ENCODE assay signal across 23 cellular contexts in the genomic region with DNA sequence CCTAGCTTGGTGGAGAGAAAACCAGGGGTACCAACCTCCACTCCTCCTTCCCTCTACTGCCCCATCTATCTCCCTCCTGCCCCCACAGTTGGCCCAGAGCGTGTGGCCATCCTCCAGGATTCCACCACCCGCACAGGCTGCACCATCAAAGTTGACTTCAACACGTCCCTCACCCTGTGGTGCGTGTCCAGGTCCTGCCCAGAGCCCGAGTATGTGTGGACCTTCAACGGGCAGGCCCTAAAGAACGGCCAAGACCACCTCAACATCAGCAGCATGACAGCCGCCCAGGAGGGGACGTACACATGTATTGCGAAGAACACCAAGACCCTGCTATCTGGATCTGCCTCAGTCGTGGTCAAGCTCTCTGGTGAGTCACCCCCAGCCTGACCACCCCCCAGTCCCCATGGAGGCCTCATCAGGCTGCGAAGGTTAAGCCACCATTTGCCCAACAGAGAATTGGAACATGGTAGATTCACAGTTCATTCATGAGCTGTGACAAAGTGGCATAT. TPM values are rescaled to one million over a fixed set of nuclear protein-coding genes. Genes with fewer than 3 reads are reported as not detected.
DNase-seq lines count a peak whose midpoint lies in the region; ATAC-seq, FAIRE-seq and TF ChIP-seq lines count a peak whose summit lies in the region.
"Had no signal": no experiment of that assay in that cellular context is flagged by ENCODE, and none has a peak within 500 bp of the region (broad histone marks: within the 10 kb centered on the region; RNA-seq: fewer than 3 reads in every experiment).

No MANE protein-coding gene starts in this region.

- no peaks in the 10 kb centered on the region for H4K20me1 ChIP-seq in K562 (replicated peaks; ENCODE audit: control insufficient read depth, insufficient read depth, low read length)
- H4K20me1 ChIP-seq: BLaER1 had no signal

- no peak for TF ChIP-seq EP300 in K562 (IDR thresholded peaks at IDR 0.05; ENCODE audit: low read length)

- H3K9ac ChIP-seq in K562 (ENCODE audit: insufficient read depth in 1 of 2, low read depth in 2 of 2, low read length in 2 of 2) = peak overlapping the region in 1 of 2 experiments; percentile 43; a peak in 2 of 4 replicates
- H3K9ac ChIP-seq: BLaER1 had no signal

- H3K79me2 ChIP-seq in K562 (ENCODE audit: control insufficient read depth, insufficient read depth, low read length) = no peaks in the 10 kb centered on the region

- H3K27ac Mint-ChIP-seq in nephron = peak overlapping the region in 2 of 3 experiments; percentile 12 to 60
- H3K27ac Mint-ChIP-seq: CD14-positive monocyte; CD4-positive, alpha-beta memory T cell; GM23338; IgD-negative memory B cell had no signal

- H2AFZ ChIP-seq in K562 (ENCODE audit: low read depth, low read length) = no peak overlapping the region
- H2AFZ ChIP-seq: GM23338 had no signal

- H3K4me1 ChIP-seq in right cardiac atrium (ENCODE audit: control insufficient read depth, insufficient read depth, low read length) (no peaks in the 10 kb centered on the region), K562 (replicated peaks in 1 of 2; ENCODE audit: control insufficient read depth in 2 of 2, insufficient read depth in 2 of 2, low read length in 2 of 2) (peaks cover 0 to 20% of the 10 kb centered on the region in 2 experiments; a peak in 4 of 5 replicates)

- POLR2A ChIA-PET in K562 (lab: Yijun Ruan, JAX) = interaction anchor here (0.9 to 1.1 kb wide), 2 partner anchors 9 to 18 kb away, joined by 3 to 4 read pairs; no protein-coding TSS in a partner anchor

- DNase-seq in right cardiac atrium = peak in 2 of 3 donors; percentile 15 to 18
- DNase-seq in left cardiac atrium = no peak
- DNase-seq in K562 (ENCODE audit: extremely low read depth in 1 of 4, low spot score in 3 of 4) = no peak
- DNase-seq in 8988T = no peak
- no peak for DNase-seq in stimulated activated CD4-positive, alpha-beta T cell treated with anti-CD3 and anti-CD28 coated beads, Interleukin-4, amount 100 ng/mL, for 4 hours
- DNase-seq: CD4-positive, alpha-beta memory T cell; DMS153; DMS79; GDM1; H7 had no signal

- H3K4me1 Mint-ChIP-seq in nephron = peaks cover 17% of the 10 kb centered on the region
- H3K4me1 Mint-ChIP-seq: CD14-positive monocyte; CD4-positive, alpha-beta memory T cell; GM23338; IgD-negative memory B cell had no signal

- TF ChIP-seq POLR2A in K562 (conservative IDR thresholded peaks at IDR 0.05) = no peak

- FAIRE-seq in K562 (lab: Jason Lieb, UNC) = no peak
- FAIRE-seq: GM12892 had no signal

- no peaks in the 10 kb centered on the region for H3K36me3 Mint-ChIP-seq in nephron (ENCODE audit: low read depth)
- H3K36me3 Mint-ChIP-seq: CD14-positive monocyte; CD4-positive, alpha-beta memory T cell; IgD-negative memory B cell had no signal

- BruUV-seq in K562 (replicated peaks; lab: Mats Ljungman, UMichigan) = no TSS peak

- 94% methylated on average over 12 of the region's 12 CpGs for WGBS in right cardiac atrium
- WGBS in K562 (ENCODE audit: insufficient coverage, low coverage, missing lambda C conversion rate) = 47% methylated on average over 12 of the region's 12 CpGs

- peaks cover 4% of the 10 kb centered on the region for H3K27me3 Mint-ChIP-seq in nephron (ENCODE audit: low read depth)
- H3K27me3 Mint-ChIP-seq: CD4-positive, alpha-beta memory T cell; IgD-negative memory B cell had no signal

- intact Hi-C loops in right cardiac atrium (cut with DNase I) (no loop called here), left cardiac atrium (cut with DNase I) (no loop called here), K562 (cut with micrococcal nuclease) (no loop called here)

- H3K27ac ChIP-seq in right cardiac atrium (ENCODE audit: low read length) (no peak overlapping the region), K562 (ENCODE audit: extremely low read depth, low read depth, low read length) (no peak overlapping the region)
- H3K27ac ChIP-seq: 22Rv1, BLaER1 had no signal

- CTCF ChIA-PET in K562 (lab: Yijun Ruan, JAX; ENCODE audit: low intra/inter-chr PET ratio) = interaction anchor here (0.6 kb wide), 1 partner anchor 22 kb away, joined by 4 read pairs; no protein-coding TSS in a partner anchor

- ATAC-seq in right cardiac atrium (no peak), left cardiac atrium (no peak), K562 (no peak), HG03175 (IDR thresholded peaks at IDR 0.05; ENCODE audit: unreplicated experiment) (no peak)
- ATAC-seq: GM23338, HCT116 had no signal

- H3K4me3 Mint-ChIP-seq in nephron = no peak overlapping the region
- H3K4me3 Mint-ChIP-seq: CD14-positive monocyte; CD4-positive, alpha-beta memory T cell; GM23338; IgD-negative memory B cell had no signal

- H3K36me3 ChIP-seq in K562 (ENCODE audit: control insufficient read depth, insufficient read depth, low read length) = no peaks in the 10 kb centered on the region
- H3K36me3 ChIP-seq: BLaER1 had no signal

- in situ Hi-C loops in K562 (cut with MboI) = no loop called here

- no peaks in the 10 kb centered on the region for H3K27me3 ChIP-seq in right cardiac atrium (ENCODE audit: control insufficient read depth, insufficient read depth)
- no peaks in the 10 kb centered on the region for H3K27me3 ChIP-seq in K562 (ENCODE audit: control insufficient read depth in 2 of 2, insufficient read depth in 2 of 2, low read length in 2 of 2)
- H3K27me3 ChIP-seq: BLaER1 had no signal

- no peaks in the 10 kb centered on the region for H3K9me1 ChIP-seq in K562 (ENCODE audit: control insufficient read depth, insufficient read depth, low read length)

- TF ChIP-seq CTCF in K562 (IDR thresholded peaks at IDR 0.05 in 2 of 3, conservative IDR thresholded peaks at IDR 0.05 in 1 of 3; ENCODE audit: insufficient read depth in 2 of 3, low read depth in 1 of 3, low read length in 3 of 3) = no peak
- no peak for TF ChIP-seq CTCF in nephron (IDR thresholded peaks at IDR 0.05; ENCODE audit: unreplicated experiment in 3 of 3)

- H3K4me3 ChIP-seq in right cardiac atrium (ENCODE audit: low read length) (no peak overlapping the region), K562 (no peak overlapping the region)
- H3K4me3 ChIP-seq: BLaER1, GM23338 had no signal

- H3K9me3 ChIP-seq in right cardiac atrium (ENCODE audit: control insufficient read depth, low read length) (no peaks in the 10 kb centered on the region), K562 (replicated peaks; ENCODE audit: control insufficient read depth, insufficient read depth, low read depth, low read length) (no peaks in the 10 kb centered on the region)
- H3K9me3 ChIP-seq: BLaER1 had no signal

- no peak for TF ChIP-seq RAD21 in K562 (CRISPR knock-in tag; conservative IDR thresholded peaks at IDR 0.05 in 1 of 2, IDR thresholded peaks at IDR 0.05 in 1 of 2)

- no peaks in the 10 kb centered on the region for H3K9me3 Mint-ChIP-seq in nephron
- H3K9me3 Mint-ChIP-seq: CD14-positive monocyte, GM23338 had no signal

- no peak overlapping the region for H3K4me2 ChIP-seq in K562 (ENCODE audit: insufficient read depth, low read length)
- H3K4me2 ChIP-seq: BLaER1, GM23338 had no signal

RNA-seq across cellular contexts. Expression of gene CEACAM16, which starts 6.6 kb away (rescaled TPM):
- total RNA-seq in right cardiac atrium (not detected), left cardiac atrium (not detected), K562 (2014; rRNA removed) (not detected in 2 replicates), K562 (2014; rRNA removed; fragmentation: Illumina TruSeq; extraction: Trizol) (not detected in 2 replicates), K562 (2015; rRNA removed; fragmentation: Illumina TruSeq; extraction: Trizol) (not detected in 2 replicates), K562 (2021) (not detected in 2 replicates)
- polyA plus RNA-seq in right cardiac atrium (not detected), K562 (2011; rRNA removed) (not detected in 2 replicates), K562 (2014; fragmentation: Illumina TruSeq; extraction: Trizol) (not detected in 2 replicates), K562 (2014; fragmentation: Nextera tagmentation; extraction: Ambion mirVana) (not detected), K562 (2014; rRNA removed) (not detected in 2 replicates)
- total RNA-seq in K562 (2011; cell fraction: chromatin; rRNA removed; ENCODE audit: low replicate concordance) = not detected in 2 replicates
- total RNA-seq in K562 (2011; cell fraction: nucleolus; rRNA removed) = not detected in 2 replicates
- not detected in 2 replicates for total RNA-seq in K562 (2011; cell fraction: nucleoplasm; rRNA removed)
- not detected in 2 replicates for polyA plus RNA-seq in K562 (2011; cell fraction: cytosol; rRNA removed)
- not detected in 2 replicates for polyA plus RNA-seq in K562 (2011; cell fraction: nucleus; rRNA removed)
- not detected in 2 replicates for polyA plus RNA-seq in K562 (2012)
- not detected in 2 replicates for polyA minus RNA-seq in K562 (2011; rRNA and poly(A)+ RNA removed)
- polyA minus RNA-seq in K562 (2011; cell fraction: cytosol; rRNA and poly(A)+ RNA removed) = not detected in 2 replicates
- not detected in 2 replicates for polyA minus RNA-seq in K562 (2011; cell fraction: nucleus; rRNA and poly(A)+ RNA removed)
- total RNA-seq: A673; CD4-positive, alpha-beta memory T cell; Daoy; GM23338; H7; HT-29 had no signal
- polyA plus RNA-seq: AG04450; CD14-positive monocyte; CD4-positive, alpha-beta memory T cell; GM23338; IgD-negative memory B cell had no signal

RNA-seq across cellular contexts. Expression of gene CEACAM19, which starts 34.3 kb away (rescaled TPM):
- 1 to 10 TPM; 1.8 to 6.1 (median 2.3) TPM for total RNA-seq in right cardiac atrium
- polyA plus RNA-seq in right cardiac atrium = 4.4 TPM
- total RNA-seq in left cardiac atrium = 1 to 10 TPM; 2.4 to 6.2 TPM
- 0.65 and 0.67 TPM in 2 replicates for total RNA-seq in K562 (2011; cell fraction: chromatin; rRNA removed; ENCODE audit: low replicate concordance)
- total RNA-seq in K562 (2011; cell fraction: nucleolus; rRNA removed) = 0.67 and 0.79 TPM in 2 replicates
- not detected in 2 replicates for total RNA-seq in K562 (2011; cell fraction: nucleoplasm; rRNA removed)
- total RNA-seq in K562 (2014; rRNA removed) = 0.49 TPM in 1 of 2 replicates, not detected in the other
- 0.13 and 0.15 TPM in 2 replicates for total RNA-seq in K562 (2014; rRNA removed; fragmentation: Illumina TruSeq; extraction: Trizol)
- 0.15 TPM in 1 of 2 replicates, not detected in the other for total RNA-seq in K562 (2015; rRNA removed; fragmentation: Illumina TruSeq; extraction: Trizol)
- total RNA-seq in K562 (2021) = 0.09 and 0.29 TPM in 2 replicates
- polyA plus RNA-seq in K562 (2011; rRNA removed) = 0.17 and 0.31 TPM in 2 replicates
- 0.06 TPM in 1 of 2 replicates, not detected in the other for polyA plus RNA-seq in K562 (2011; cell fraction: cytosol; rRNA removed)
- 1.1 and 1.3 TPM in 2 replicates for polyA plus RNA-seq in K562 (2011; cell fraction: nucleus; rRNA removed)
- 0.25 and 2.0 TPM in 2 replicates for polyA plus RNA-seq in K562 (2012)
- 0.17 and 0.30 TPM in 2 replicates for polyA plus RNA-seq in K562 (2014; fragmentation: Illumina TruSeq; extraction: Trizol)
- not detected for polyA plus RNA-seq in K562 (2014; fragmentation: Nextera tagmentation; extraction: Ambion mirVana)
- polyA plus RNA-seq in K562 (2014; rRNA removed) = 0.50 TPM in 1 of 2 replicates, not detected in the other
- polyA minus RNA-seq in K562 (2011; rRNA and poly(A)+ RNA removed) = 0.24 TPM in 1 of 2 replicates, not detected in the other
- not detected in 2 replicates for polyA minus RNA-seq in K562 (2011; cell fraction: cytosol; rRNA and poly(A)+ RNA removed)
- 0.44 and 0.54 TPM in 2 replicates for polyA minus RNA-seq in K562 (2011; cell fraction: nucleus; rRNA and poly(A)+ RNA removed)
- polyA plus RNA-seq: CD14-positive monocyte; CD4-positive, alpha-beta memory T cell; IgD-negative memory B cell had no signal

RNA-seq across cellular contexts. Expression of gene BCL3, which starts 43.0 kb away (rescaled TPM):
- 10 to 100 TPM; 14.9 to 39.4 (median 17.9) TPM for total RNA-seq in right cardiac atrium
- 25.8 TPM for polyA plus RNA-seq in right cardiac atrium
- 10 to 100 TPM; 22.6 to 65.0 TPM for total RNA-seq in left cardiac atrium
- 3.7 and 11.5 TPM in 2 replicates for total RNA-seq in K562 (2011; cell fraction: chromatin; rRNA removed; ENCODE audit: low replicate concordance)
- total RNA-seq in K562 (2011; cell fraction: nucleolus; rRNA removed) = 6.4 and 6.8 TPM in 2 replicates
- 2.5 and 7.1 TPM in 2 replicates for total RNA-seq in K562 (2011; cell fraction: nucleoplasm; rRNA removed)
- 1.1 TPM in 2 replicates for total RNA-seq in K562 (2014; rRNA removed)
- 0.07 TPM in 1 of 2 replicates, not detected in the other for total RNA-seq in K562 (2014; rRNA removed; fragmentation: Illumina TruSeq; extraction: Trizol)
- total RNA-seq in K562 (2015; rRNA removed; fragmentation: Illumina TruSeq; extraction: Trizol) = 0.33 and 0.72 TPM in 2 replicates
- 1.9 and 2.4 TPM in 2 replicates for total RNA-seq in K562 (2021)
- 0.28 and 1.2 TPM in 2 replicates for polyA plus RNA-seq in K562 (2011; rRNA removed)
- polyA plus RNA-seq in K562 (2011; cell fraction: cytosol; rRNA removed) = 0.43 and 2.4 TPM in 2 replicates
- 5.5 and 6.5 TPM in 2 replicates for polyA plus RNA-seq in K562 (2011; cell fraction: nucleus; rRNA removed)
- polyA plus RNA-seq in K562 (2012) = 2.5 and 9.1 TPM in 2 replicates
- 0.67 and 0.93 TPM in 2 replicates for polyA plus RNA-seq in K562 (2014; fragmentation: Illumina TruSeq; extraction: Trizol)
- under 1 TPM in 1 of 2 experiments, not detected in 1; 0.03 TPM for polyA plus RNA-seq in K562 (2014; fragmentation: Nextera tagmentation; extraction: Ambion mirVana)
- polyA plus RNA-seq in K562 (2014; rRNA removed) = 0.97 and 2.4 TPM in 2 replicates
- 0.21 TPM in 1 of 2 replicates, not detected in the other for polyA minus RNA-seq in K562 (2011; rRNA and poly(A)+ RNA removed)
- polyA minus RNA-seq in K562 (2011; cell fraction: cytosol; rRNA and poly(A)+ RNA removed) = 2.5 TPM in 2 replicates
- 0.78 and 2.3 TPM in 2 replicates for polyA minus RNA-seq in K562 (2011; cell fraction: nucleus; rRNA and poly(A)+ RNA removed)

Comparison
In these comparisons a context has a peak if more than half of its experiments do, and no peak if none do; other contexts are left out.
1. DNase-seq: peak in right cardiac atrium (2 of 3); none in left cardiac atrium (single experiment), K562 (0 of 4), 8988T (single experiment) and stimulated activated CD4-positive, alpha-beta T cell treated with anti-CD3 and anti-CD28 coated beads, Interleukin-4, amount 100 ng/mL, for 4 hours (0 of 2).